8 cellular contexts compared by ENCODE assay signal in the genomic region with DNA sequence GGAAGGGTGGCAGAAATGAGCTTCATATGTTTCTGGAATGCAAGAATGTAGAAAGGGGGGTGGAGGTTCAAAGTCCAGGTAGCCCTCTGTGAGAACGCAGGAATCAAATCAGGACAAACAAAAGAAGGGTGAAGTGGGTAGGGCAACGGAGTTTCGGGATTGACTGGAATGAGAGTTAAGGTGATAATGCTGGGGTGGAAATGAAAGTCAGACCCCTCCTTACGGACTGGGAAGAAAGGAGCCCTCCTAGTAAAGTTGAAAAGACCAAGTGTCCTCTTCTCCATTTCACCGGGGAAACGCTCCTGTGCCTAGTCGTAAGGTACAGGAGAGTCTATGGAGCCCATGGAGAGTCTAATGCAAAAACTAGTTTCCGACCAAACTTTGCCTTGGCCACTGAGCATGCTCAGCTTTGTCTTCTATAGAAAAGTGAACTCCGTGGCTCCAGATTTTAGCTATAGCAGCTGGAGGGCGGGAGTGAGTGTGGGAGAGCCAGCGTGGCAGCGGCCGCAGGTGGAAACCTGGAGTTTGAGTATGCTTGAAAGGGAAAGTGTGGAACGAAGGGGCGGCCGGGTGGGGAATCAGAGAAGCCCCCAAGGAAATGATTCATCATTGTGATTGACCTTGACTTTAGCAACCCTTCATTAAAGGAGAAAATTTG. TPM values are rescaled to one million over a fixed set of nuclear protein-coding genes. Genes with fewer than 3 reads are reported as not detected.
DNase-seq lines count a peak whose midpoint lies in the region; ATAC-seq and TF ChIP-seq lines count a peak whose summit lies in the region.

No MANE protein-coding gene starts in this region.

- H3K27ac ChIP-seq in HL-60 (replicated peaks), result no peak overlapping the region
- H3K27ac ChIP-seq in gastroesophageal sphincter, result peak overlapping the region in 3 of 4 donors; percentile 86 to 88 (median 87)

- no peak for TF ChIP-seq EP300 in gastroesophageal sphincter (IDR thresholded peaks at IDR 0.05)

- H3K4me3 Mint-ChIP-seq in activated T-helper 2 cell treated with anti-CD3 and anti-CD28 coated beads, Interferon-gamma antibody, Interleukin-2, Interleukin-4, amounts not matched to agents 10 μg/mL and 5 μg/mL and 100 μg/mL, durations not matched to agents 14 hours and 24 hours and 36 hours (ENCODE audit: low read depth), result peak overlapping the region; percentile 88

- DNase-seq in NCI-H524 (lab: John Stamatoyannopoulos, UW) (peak; percentile 37 to 69), NCI-H524 treated with DMSO at 0.1 percent for 48 hours (lab: John Stamatoyannopoulos, UW) (no peak), HL-60 (ENCODE audit: low read depth in 1 of 2, low spot score in 1 of 2) (peak; percentile 12 to 58), NOMO-1 treated with DMSO at 0.1 percent for 48 hours (lab: John Stamatoyannopoulos, UW; ENCODE audit: unreplicated experiment) (peak; percentile 51)
- peak; percentile 27 for DNase-seq in activated T-helper 2 cell treated with anti-CD3 and anti-CD28 coated beads, Interferon-gamma antibody, Interleukin-2, Interleukin-4, amounts not matched to agents 10 μg/mL and 5 μg/mL and 100 μg/mL, durations not matched to agents 14 hours and 24 hours and 36 hours (ENCODE audit: low spot score)

- H3K9me3 ChIP-seq in gastroesophageal sphincter (peaks cover 0 to 6% (median 0%) of the 10 kb centered on the region in 3 donors), neuron (ENCODE audit: low read length) (no peaks in the 10 kb centered on the region)

- peaks cover 47% of the 10 kb centered on the region for H3K27me3 Mint-ChIP-seq in activated T-helper 2 cell treated with anti-CD3 and anti-CD28 coated beads, Interferon-gamma antibody, Interleukin-2, Interleukin-4, amounts not matched to agents 10 μg/mL and 5 μg/mL and 100 μg/mL, durations not matched to agents 14 hours and 24 hours and 36 hours (ENCODE audit: low read depth)

- TF ChIP-seq CTCF in HL-60 (IDR thresholded peaks at IDR 0.05; ENCODE audit: insufficient read depth, low read length) (no peak), gastroesophageal sphincter (IDR thresholded peaks at IDR 0.05) (peak in 1 of 4 experiments; percentile 43)

- H2AFZ ChIP-seq in neuron (ENCODE audit: low read depth, low read length), result peak overlapping the region; percentile 90

- H3K36me3 ChIP-seq in gastroesophageal sphincter (no peaks in the 10 kb centered on the region), neuron (ENCODE audit: insufficient read depth, low read length) (no peaks in the 10 kb centered on the region)

- peaks cover 5% of the 10 kb centered on the region for H3K9me3 Mint-ChIP-seq in activated T-helper 2 cell treated with anti-CD3 and anti-CD28 coated beads, Interferon-gamma antibody, Interleukin-2, Interleukin-4, amounts not matched to agents 10 μg/mL and 5 μg/mL and 100 μg/mL, durations not matched to agents 14 hours and 24 hours and 36 hours

- H3K4me1 ChIP-seq in gastroesophageal sphincter, result peaks cover 0 to 41% (median 0%) of the 10 kb centered on the region in 3 donors
- peaks cover 16% of the 10 kb centered on the region for H3K4me1 ChIP-seq in neuron (ENCODE audit: insufficient read depth, low read length)

- intact Hi-C loops in activated T-helper 2 cell treated with anti-CD3 and anti-CD28 coated beads, Interferon-gamma antibody, Interleukin-2, Interleukin-4, amounts not matched to agents 10 μg/mL and 5 μg/mL and 100 μg/mL, durations not matched to agents 14 hours and 24 hours and 36 hours (cut with micrococcal nuclease), result loop anchor here (10.0 kb wide), 1 partner anchor 161 kb away; no protein-coding TSS in a partner anchor

- peak overlapping the region; percentile 67 for H3K27ac Mint-ChIP-seq in activated T-helper 2 cell treated with anti-CD3 and anti-CD28 coated beads, Interferon-gamma antibody, Interleukin-2, Interleukin-4, amounts not matched to agents 10 μg/mL and 5 μg/mL and 100 μg/mL, durations not matched to agents 14 hours and 24 hours and 36 hours

- H3K27me3 ChIP-seq in HL-60 (ENCODE audit: insufficient read depth, poor library complexity, severe bottlenecking), result peaks cover 30% of the 10 kb centered on the region
- H3K27me3 ChIP-seq in gastroesophageal sphincter, result no peaks in the 10 kb centered on the region
- no peaks in the 10 kb centered on the region for H3K27me3 ChIP-seq in neuron (ENCODE audit: insufficient read depth, low read length)

- ATAC-seq in gastroesophageal sphincter (no peak), GM21528 (IDR thresholded peaks at IDR 0.05; ENCODE audit: low FRiP score, unreplicated experiment) (no peak)

- TF ChIP-seq POLR2A in gastroesophageal sphincter (IDR thresholded peaks at IDR 0.05), result no peak

- WGBS in gastroesophageal sphincter (ENCODE audit: low coverage in 1 of 2), 2 donors, result 1% methylated on average over 12 to 14 of the region's 16 CpGs

- no peaks in the 10 kb centered on the region for H3K36me3 Mint-ChIP-seq in activated T-helper 2 cell treated with anti-CD3 and anti-CD28 coated beads, Interferon-gamma antibody, Interleukin-2, Interleukin-4, amounts not matched to agents 10 μg/mL and 5 μg/mL and 100 μg/mL, durations not matched to agents 14 hours and 24 hours and 36 hours (ENCODE audit: low read depth)

- H3K4me3 ChIP-seq in HL-60 (replicated peaks; ENCODE audit: insufficient read depth, low read length), result peak overlapping the region; percentile 61
- peak overlapping the region; percentile 71 to 74 for H3K4me3 ChIP-seq in gastroesophageal sphincter
- H3K4me3 ChIP-seq in neuron (ENCODE audit: low read length), result peak overlapping the region; percentile 63

- peaks cover 25% of the 10 kb centered on the region for H3K4me1 Mint-ChIP-seq in activated T-helper 2 cell treated with anti-CD3 and anti-CD28 coated beads, Interferon-gamma antibody, Interleukin-2, Interleukin-4, amounts not matched to agents 10 μg/mL and 5 μg/mL and 100 μg/mL, durations not matched to agents 14 hours and 24 hours and 36 hours (ENCODE audit: low read depth)

RNA-seq across cellular contexts. Expression of a gene that starts 1.4 kb away (rescaled TPM):
- total RNA-seq in activated T-helper 2 cell treated with anti-CD3 and anti-CD28 coated beads, Interferon-gamma antibody, Interleukin-2, Interleukin-4, amounts not matched to agents 10 μg/mL and 5 μg/mL and 100 μg/mL, durations not matched to agents 14 hours and 24 hours and 36 hours, result 1.9 and 3.4 TPM in 2 replicates
- total RNA-seq in gastroesophageal sphincter, result 10 to 100 TPM; 12.4 to 28.3 (median 15.5) TPM
